ENCODE assay signal across 8 cellular contexts in the genomic region with DNA sequence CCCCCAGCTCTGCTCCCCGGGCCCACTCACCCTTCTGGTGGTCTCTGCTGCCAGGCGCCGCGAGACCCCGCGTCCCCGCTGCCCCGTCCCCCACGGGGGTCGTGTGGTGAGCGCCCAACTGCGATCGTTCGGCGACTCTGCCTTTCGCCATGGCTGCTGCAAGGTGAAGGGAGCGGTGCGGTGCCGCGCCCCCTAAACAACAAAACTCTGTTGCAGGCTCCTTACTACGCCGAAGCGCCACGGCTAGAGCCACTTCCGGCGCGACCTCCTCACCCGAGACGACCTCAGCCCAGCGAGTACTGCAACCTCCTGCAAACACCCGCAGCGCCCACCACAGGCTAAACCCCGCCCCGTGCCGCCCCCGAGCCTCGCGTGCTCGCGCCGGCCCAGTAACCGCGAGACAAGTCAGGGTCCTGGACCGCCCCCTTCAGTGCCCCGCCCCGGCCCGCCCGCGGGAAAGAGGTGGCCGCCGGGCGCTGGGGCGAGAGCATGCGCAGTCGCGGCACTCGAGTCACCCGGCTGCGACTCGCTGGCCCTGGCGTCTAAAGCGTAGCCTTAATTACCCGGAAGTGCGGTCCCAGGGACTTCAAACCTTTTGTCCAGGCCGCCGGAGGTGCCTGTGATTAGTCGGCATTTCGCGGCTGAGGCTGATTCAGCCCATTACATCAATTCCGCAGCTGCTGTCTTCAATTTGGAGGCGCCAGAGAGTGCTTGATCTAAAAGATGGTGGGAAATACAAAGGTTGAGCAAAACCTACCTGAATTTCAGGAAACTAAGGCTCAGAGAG. TPM values are rescaled to one million over a fixed set of nuclear protein-coding genes. Genes with fewer than 3 reads are reported as not detected.
DNase-seq lines count a peak whose midpoint lies in the region; ATAC-seq, FAIRE-seq and TF ChIP-seq lines count a peak whose summit lies in the region.

A gene with protein sequence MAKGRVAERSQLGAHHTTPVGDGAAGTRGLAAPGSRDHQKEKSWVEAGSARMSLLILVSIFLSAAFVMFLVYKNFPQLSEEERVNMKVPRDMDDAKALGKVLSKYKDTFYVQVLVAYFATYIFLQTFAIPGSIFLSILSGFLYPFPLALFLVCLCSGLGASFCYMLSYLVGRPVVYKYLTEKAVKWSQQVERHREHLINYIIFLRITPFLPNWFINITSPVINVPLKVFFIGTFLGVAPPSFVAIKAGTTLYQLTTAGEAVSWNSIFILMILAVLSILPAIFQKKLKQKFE (minus strand): TSS at position 303 of the 787 bp plus-strand sequence. CDS start 152 bp downstream, at position 151.

- peak within 1 kb of the TSS; percentile 87 for H3K4me3 ChIP-seq in Loucy (ENCODE audit: low read length, poor library complexity, severe bottlenecking)
- H3K4me3 ChIP-seq in fibroblast of the aortic adventitia (ENCODE audit: low read depth, low read length) = peak within 1 kb of the TSS; percentile 95

- peaks cover 6% of the 10 kb centered on the region for H3K27me3 Mint-ChIP-seq in nephron progenitor cell (ENCODE audit: low read depth, poor library complexity)
- H3K27me3 Mint-ChIP-seq in stimulated activated naive CD8-positive, alpha-beta T cell treated with anti-CD3 and anti-CD28 coated beads, Interleukin-15, amount 100 ng/mL, for 72 hours = peaks cover 13% of the 10 kb centered on the region

- peaks cover 31% of the 10 kb centered on the region for H4K20me1 ChIP-seq in Loucy (ENCODE audit: insufficient read depth, low read length, poor library complexity, severe bottlenecking)

- DNase-seq in EL (peak; percentile 99), H54 (ENCODE audit: insufficient read length, low spot score) (peak; percentile 99), fibroblast of the aortic adventitia (ENCODE audit: low read depth) (peak; percentile 98), nephron progenitor cell (peak; percentile 100)
- peak; percentile 100 for DNase-seq in activated effector memory CD4-positive, alpha-beta T cell treated with Interleukin-2 at 50 U/mL for 16 hours
- peak; percentile 100 for DNase-seq in stimulated activated naive CD8-positive, alpha-beta T cell treated with anti-CD3 and anti-CD28 coated beads, Interleukin-15, amount 100 ng/mL, for 72 hours

- peaks cover 31% of the 10 kb centered on the region for H3K4me1 ChIP-seq in Loucy (ENCODE audit: insufficient read depth, low read length, poor library complexity, severe bottlenecking)

- TF ChIP-seq CTCF in Loucy (conservative IDR thresholded peaks at IDR 0.05; ENCODE audit: low read length) (peak; percentile 23; the same call in 1 of the 2 replicates), fibroblast of the aortic adventitia (IDR thresholded peaks at IDR 0.05; ENCODE audit: insufficient read depth, low read length) (peak; percentile 19), nephron progenitor cell (IDR thresholded peaks at IDR 0.05) (no peak)

- H3K4me1 Mint-ChIP-seq in nephron progenitor cell = peaks cover 53% of the 10 kb centered on the region
- H3K4me1 Mint-ChIP-seq in stimulated activated naive CD8-positive, alpha-beta T cell treated with anti-CD3 and anti-CD28 coated beads, Interleukin-15, amount 100 ng/mL, for 72 hours = peaks cover 31% of the 10 kb centered on the region

- H3K4me2 ChIP-seq in Loucy (ENCODE audit: low read depth, low read length, poor library complexity, severe bottlenecking) = peak within 1 kb of the TSS; percentile 98

- H3K9me2 ChIP-seq in Loucy (replicated peaks; ENCODE audit: low read depth, low read length) = no peaks in the 10 kb centered on the region

- H3K9me3 ChIP-seq in Loucy (ENCODE audit: insufficient read depth, low read depth, low read length) = no peaks in the 10 kb centered on the region

- H3K27ac Mint-ChIP-seq in nephron progenitor cell = peak within 1 kb of the TSS; percentile 100
- H3K27ac Mint-ChIP-seq in stimulated activated naive CD8-positive, alpha-beta T cell treated with anti-CD3 and anti-CD28 coated beads, Interleukin-15, amount 100 ng/mL, for 72 hours = peak within 1 kb of the TSS; percentile 100

- peak; percentile 95 for ATAC-seq in stimulated activated naive CD8-positive, alpha-beta T cell treated with anti-CD3 and anti-CD28 coated beads, Interleukin-15, amount 100 ng/mL, for 72 hours

- TF ChIP-seq POLR2A in H54 (IDR thresholded peaks at IDR 0.05; ENCODE audit: low read depth, low read length) (peak; percentile 86), Raji (IDR thresholded peaks at IDR 0.05; ENCODE audit: insufficient read depth, low read depth, low read length) (peak; percentile 83)

- H3K36me3 ChIP-seq in Loucy (ENCODE audit: insufficient read depth, low read length) = no peaks in the 10 kb centered on the region

- peak within 1 kb of the TSS; percentile 93 for H3K9ac ChIP-seq in Loucy (ENCODE audit: low read depth, low read length, poor library complexity, severe bottlenecking)

- peaks cover 12% of the 10 kb centered on the region for H3K9me3 Mint-ChIP-seq in nephron progenitor cell
- no peaks in the 10 kb centered on the region for H3K9me3 Mint-ChIP-seq in stimulated activated naive CD8-positive, alpha-beta T cell treated with anti-CD3 and anti-CD28 coated beads, Interleukin-15, amount 100 ng/mL, for 72 hours

- H3K27me3 ChIP-seq in Loucy (ENCODE audit: insufficient read depth, low read length, poor library complexity, severe bottlenecking) = no peaks in the 10 kb centered on the region

- H3F3A ChIP-seq in Loucy (ENCODE audit: low read depth) = no peaks in the 10 kb centered on the region

- H3K36me3 Mint-ChIP-seq in nephron progenitor cell (ENCODE audit: low read depth) = peaks cover 24% of the 10 kb centered on the region

- peak within 1 kb of the TSS; percentile 85 for H2AFZ ChIP-seq in Loucy (ENCODE audit: low read length)

- peaks cover 48% of the 10 kb centered on the region for H3K79me2 ChIP-seq in Loucy (ENCODE audit: insufficient read depth, low read length)

- peak; percentile 87 for FAIRE-seq in H54 (lab: Jason Lieb, UNC)

- H3K4me3 Mint-ChIP-seq in nephron progenitor cell = peak within 1 kb of the TSS; percentile 98
- H3K4me3 Mint-ChIP-seq in stimulated activated naive CD8-positive, alpha-beta T cell treated with anti-CD3 and anti-CD28 coated beads, Interleukin-15, amount 100 ng/mL, for 72 hours = peak within 1 kb of the TSS; percentile 100

RNA-seq across cellular contexts. Expression of the gene that starts here (rescaled TPM):
- total RNA-seq in fibroblast of the aortic adventitia (ENCODE audit: low replicate concordance) = 26.8 and 37.8 TPM in 2 replicates

Comparison
In these comparisons a context has a peak if more than half of its experiments do, and no peak if none do; other contexts are left out.
1. Peak in every context shown above with its lines: DNase-seq, ATAC-seq and H3K4me3 ChIP-seq.